1 cellular context compared by ENCODE assay signal in genomic region chr2:207711750-207712487, GRCh38.
TF ChIP-seq lines count a peak whose summit lies in the region.

No MANE protein-coding gene starts in this region.

TF ChIP-seq in GM23338, 12 proteins besides CTCF, POLR2A, EP300 and RAD21 (continued from another document):
- TF ChIP-seq ETS1 (IDR thresholded peaks at IDR 0.05) (no peak), ZNF331 (CRISPR knock-in tag; IDR thresholded peaks at IDR 0.05; ENCODE audit: low read depth) (no peak), REST (IDR thresholded peaks at IDR 0.05; ENCODE audit: unreplicated experiment) (no peak), POLR2AphosphoS5 (IDR thresholded peaks at IDR 0.05; ENCODE audit: low read depth) (no peak), ZNF114 (CRISPR knock-in tag; IDR thresholded peaks at IDR 0.05) (no peak), JUNB (IDR thresholded peaks at IDR 0.05; ENCODE audit: unreplicated experiment) (no peak), EZH2 (IDR thresholded peaks at IDR 0.05; ENCODE audit: low read depth, unreplicated experiment) (no peak), EZH2phosphoT487 (IDR thresholded peaks at IDR 0.05; ENCODE audit: unreplicated experiment) (no peak), CREB1 (CRISPR knock-in tag; IDR thresholded peaks at IDR 0.05; ENCODE audit: low read depth) (no peak)
TF ChIP-seq in GM23338: peak in this region for 0.
